Comparison of ENCODE assay signal across 23 cellular contexts in the genomic region with DNA sequence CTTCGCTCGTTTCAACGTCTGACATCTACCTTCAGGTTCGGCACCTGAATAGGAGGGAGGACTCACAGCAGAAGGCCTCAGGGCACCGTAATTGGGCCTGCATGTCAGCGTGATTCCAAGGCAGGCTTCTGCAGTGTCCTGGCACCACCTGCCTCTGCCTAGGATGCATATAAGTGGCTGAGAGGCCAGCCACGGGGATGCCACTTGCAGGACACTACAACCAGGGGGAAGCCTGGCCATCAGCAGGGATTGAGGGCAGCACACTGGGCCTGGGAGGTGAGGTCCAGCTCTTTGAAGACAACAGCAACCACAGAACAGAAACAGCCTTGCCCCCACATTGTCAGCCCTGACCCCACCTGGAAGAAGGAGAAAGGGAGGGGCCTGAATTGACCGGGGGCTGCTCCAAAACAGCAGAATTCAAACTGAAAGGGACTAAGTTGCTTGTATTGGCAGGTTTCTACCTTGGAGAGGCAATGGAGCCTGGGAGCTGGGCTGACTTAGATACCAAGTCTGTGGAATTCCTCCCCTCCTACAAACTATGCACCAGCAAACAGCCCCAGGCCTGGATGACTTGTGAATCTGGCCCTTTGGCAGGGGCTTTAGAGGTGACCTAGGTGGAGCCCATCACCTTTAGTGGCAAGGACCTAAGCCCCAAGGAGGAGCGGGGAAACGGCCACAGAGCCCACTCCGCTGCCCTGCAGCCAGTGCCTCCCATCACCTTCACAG.
"Had no signal": no experiment of that assay in that cellular context is flagged by ENCODE, and none has a peak within 500 bp of the region (broad histone marks: within the 10 kb centered on the region; RNA-seq: fewer than 3 reads in every experiment).

No MANE protein-coding gene starts in this region.

- FAIRE-seq: kidney, small intestine had no signal

- H3K36me3 ChIP-seq: esophagus squamous epithelium, gastroesophageal sphincter, left ventricle myocardium inferior, lower lobe of right lung, neutrophil, ovary, right atrium auricular region, tibial nerve, upper lobe of right lung, vagina had no signal

- H3K27ac ChIP-seq: epithelial cell of prostate, esophagus squamous epithelium, gastroesophageal sphincter, left ventricle myocardium inferior, lower lobe of right lung, neutrophil, ovary, right atrium auricular region, tibial nerve, upper lobe of right lung, vagina had no signal

- ATAC-seq: gastroesophageal sphincter; left cardiac atrium; lower lobe of right lung; naive thymus-derived CD4-positive, alpha-beta T cell; upper lobe of right lung had no signal

- H3K4me1 ChIP-seq: esophagus squamous epithelium, gastroesophageal sphincter, lower lobe of right lung, vagina had no signal

- H3K27ac Mint-ChIP-seq: immature natural killer cell; nephron progenitor cell; stimulated activated naive CD8-positive, alpha-beta T cell treated with anti-CD3 and anti-CD28 coated beads, Interleukin-15, Interleukin-2, amounts not matched to agents 100 ng/mL and 50 ng/mL, for 24 hours had no signal

- DNase-seq: cortex of kidney; effector memory CD4-positive, alpha-beta T cell; esophagus squamous epithelium; foreskin fibroblast; glutamatergic neuron; immature natural killer cell; kidney; left cardiac atrium; left ventricle myocardium inferior; lower lobe of right lung; naive thymus-derived CD4-positive, alpha-beta T cell; nephron progenitor cell; ovary; small intestine; stimulated activated CD4-positive, alpha-beta T cell treated with anti-CD3 and anti-CD28 coated beads, Interleukin-12 subunit alpha, Interleukin-12 subunit beta, amount 100 ng/mL, for 4 hours; upper lobe of right lung had no signal

- H3K27me3 ChIP-seq: esophagus squamous epithelium, neutrophil, ovary, right atrium auricular region, tibial nerve, upper lobe of right lung, vagina had no signal

- H3K4me3 Mint-ChIP-seq: immature natural killer cell; naive thymus-derived CD4-positive, alpha-beta T cell; nephron progenitor cell; stimulated activated naive CD8-positive, alpha-beta T cell treated with anti-CD3 and anti-CD28 coated beads, Interleukin-15, Interleukin-2, amounts not matched to agents 100 ng/mL and 50 ng/mL, for 24 hours had no signal

- H3K9me3 ChIP-seq: esophagus squamous epithelium, gastroesophageal sphincter, left ventricle myocardium inferior, lower lobe of right lung, neutrophil, ovary, right atrium auricular region, tibial nerve, upper lobe of right lung, vagina had no signal

- H3K9me3 Mint-ChIP-seq: naive thymus-derived CD4-positive, alpha-beta T cell; nephron progenitor cell; stimulated activated naive CD8-positive, alpha-beta T cell treated with anti-CD3 and anti-CD28 coated beads, Interleukin-15, Interleukin-2, amounts not matched to agents 100 ng/mL and 50 ng/mL, for 24 hours had no signal

- H3K36me3 Mint-ChIP-seq: immature natural killer cell; naive thymus-derived CD4-positive, alpha-beta T cell had no signal

- H3K4me3 ChIP-seq: esophagus squamous epithelium, gastroesophageal sphincter, left ventricle myocardium inferior, lower lobe of right lung, ovary, right atrium auricular region, tibial nerve, upper lobe of right lung, vagina had no signal
